ENCODE assay signal across 1 cellular context in genomic region chr16:57128787-57129389, GRCh38.
TF ChIP-seq lines count a peak whose summit lies in the region.

No MANE protein-coding gene starts in this region.

TF ChIP-seq in SK-N-SH, 30 proteins besides CTCF, POLR2A, EP300 and RAD21 (continued from another document):
- TF ChIP-seq ZBTB33 (IDR thresholded peaks at IDR 0.05; ENCODE audit: borderline replicate concordance, low read depth) (no peak), NFIC (IDR thresholded peaks at IDR 0.05; ENCODE audit: borderline replicate concordance) (no peak), TEAD4 (IDR thresholded peaks at IDR 0.05; ENCODE audit: borderline replicate concordance, insufficient read depth) (no peak), MXI1 (IDR thresholded peaks at IDR 0.05; ENCODE audit: low read depth, low read length) (no peak), CHD2 (IDR thresholded peaks at IDR 0.05; ENCODE audit: low read length, partially characterized antibody) (no peak), JUND (IDR thresholded peaks at IDR 0.05) (no peak), RFX5 (IDR thresholded peaks at IDR 0.05; ENCODE audit: low read length) (no peak), MAX (IDR thresholded peaks at IDR 0.05; ENCODE audit: low read depth) (no peak), MEF2A (IDR thresholded peaks at IDR 0.05; ENCODE audit: borderline replicate concordance, low read depth) (no peak), USF2 (IDR thresholded peaks at IDR 0.05; ENCODE audit: borderline replicate concordance, low read depth, low read length) (no peak), SMC3 (IDR thresholded peaks at IDR 0.05; ENCODE audit: low read depth, low read length) (no peak)
